In the genomic region with DNA sequence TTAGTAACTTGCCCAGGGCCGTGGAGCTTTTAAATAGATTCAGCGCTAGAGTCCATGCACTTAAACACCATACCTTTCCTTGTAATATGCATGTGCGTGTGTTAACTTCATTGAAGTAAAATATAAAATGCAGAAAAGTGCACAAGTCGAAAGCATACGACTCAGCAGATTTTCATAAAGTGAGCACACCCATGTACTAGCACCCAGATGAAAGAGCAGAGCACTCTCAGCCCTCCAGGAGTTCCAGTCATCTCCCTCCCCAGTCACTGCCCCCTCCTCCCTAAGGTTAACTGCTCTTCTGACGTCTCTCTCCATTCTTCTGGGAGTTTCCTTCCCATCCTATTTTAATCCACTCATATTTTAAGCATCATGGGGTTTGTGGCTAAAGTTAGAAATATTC, we compare ENCODE assay signal across 27 cellular contexts. TPM values are rescaled to one million over a fixed set of nuclear protein-coding genes. Genes with fewer than 3 reads are reported as not detected.
"Had no signal": no experiment of that assay in that cellular context is flagged by ENCODE, and none has a peak within 500 bp of the region (broad histone marks: within the 10 kb centered on the region; RNA-seq: fewer than 3 reads in every experiment).

No MANE protein-coding gene starts in this region.

- H3K27ac ChIP-seq: adrenal gland, body of pancreas, SJCRH30, SK-N-MC had no signal

- H3K4me3 ChIP-seq: adrenal gland, body of pancreas, SJCRH30 had no signal

- H3K36me3 ChIP-seq: adrenal gland, SJCRH30 had no signal

- FAIRE-seq: astrocyte, bronchial epithelial cell had no signal

- DNase-seq: activated CD4-positive, alpha-beta memory T cell treated with anti-CD3 and anti-CD28 coated beads for 36 hours; activated CD4-positive, alpha-beta T cell treated with anti-CD3 and anti-CD28 coated beads for 4 hours; activated CD4-positive, alpha-beta T cell treated with anti-CD3 and anti-CD28 coated beads, Interleukin-2, amount 50 U/mL, for 1 hour; activated CD8-positive, alpha-beta memory T cell treated with anti-CD3 and anti-CD28 coated beads, Interleukin-2, amount 50 U/mL, for 4 hours; activated gamma-delta T cell treated with Interleukin-2 at 50 U/mL for 16 hours; activated naive CD4-positive, alpha-beta T cell treated with anti-CD3 and anti-CD28 coated beads for 36 hours; activated T-cell treated with anti-CD3 and anti-CD28 coated beads for 4 hours; activated T-cell treated with anti-CD3 and anti-CD28 coated beads, Interleukin-2, amount 50 U/mL, for 4 hours; cerebellar nuclear complex; NCI-H1105; NCI-H1417 treated with DMSO at 0.1 percent for 48 hours; NCI-H1930; NCI-H2081 treated with DMSO at 0.1 percent for 48 hours; NCI-H226; SJCRH30 had no signal

- H3K27me3 ChIP-seq: adrenal gland, body of pancreas, SJCRH30 had no signal

- H3K4me1 ChIP-seq: SJCRH30 had no signal

- H3K9me3 ChIP-seq: adrenal gland, body of pancreas, SJCRH30 had no signal

- ATAC-seq: activated naive CD4-positive, alpha-beta T cell treated with anti-CD3 and anti-CD28 coated beads, Interleukin-2, amount 50 U/mL, for 72 hours; Panc1 had no signal

RNA-seq across cellular contexts. Expression of a gene that starts 20.2 kb away (rescaled TPM):
- total RNA-seq: activated CD4-positive, alpha-beta memory T cell treated with anti-CD3 and anti-CD28 coated beads for 36 hours; activated naive CD4-positive, alpha-beta T cell treated with anti-CD3 and anti-CD28 coated beads for 36 hours; activated naive CD4-positive, alpha-beta T cell treated with anti-CD3 and anti-CD28 coated beads, Interleukin-2, amount 50 U/mL, for 72 hours; activated T-helper 1 cell treated with anti-CD3 and anti-CD28 coated beads, Interleukin-12 subunit alpha, Interleukin-12 subunit beta, Interleukin-2, Interleukin-4 antibody, amounts not matched to agents 30 ng/mL and 10 ng/mL and 1 ng/mL, durations not matched to agents 14 hours and 24 hours and 36 hours; MCF 10A; RPMI7951; SJCRH30; T-helper 1 cell treated with Interleukin-12 subunit alpha and Interleukin-12 subunit beta and Interleukin-4 antibody, amounts not matched to agents 30 ng/mL and 1 ng/mL, for 36 hours; T-helper 2 cell treated with Interferon-gamma antibody and Interleukin-4, amounts not matched to agents 100 ng/mL and 5 ng/mL, for 36 hours had no signal
